11 cellular contexts compared by ENCODE assay signal in genomic region chr19:2045501-2046045, GRCh38. TPM values are rescaled to one million over a fixed set of nuclear protein-coding genes. Genes with fewer than 3 reads are reported as not detected.
DNase-seq lines count a peak whose midpoint lies in the region; ATAC-seq and TF ChIP-seq lines count a peak whose summit lies in the region.
"Had no signal": no experiment of that assay in that cellular context is flagged by ENCODE, and none has a peak within 500 bp of the region (broad histone marks: within the 10 kb centered on the region; RNA-seq: fewer than 3 reads in every experiment).

No MANE protein-coding gene starts in this region.

- H4K20me1 ChIP-seq in hepatocyte (ENCODE audit: insufficient read depth, poor library complexity, severe bottlenecking), result peaks cover 61% of the 10 kb centered on the region

- ATAC-seq in GM21367 (IDR thresholded peaks at IDR 0.05; ENCODE audit: unreplicated experiment) (no peak), HG02759 (IDR thresholded peaks at IDR 0.05; ENCODE audit: unreplicated experiment) (no peak)

- no peak overlapping the region for H3K4me3 Mint-ChIP-seq in osteocyte (ENCODE audit: unreplicated experiment)

- H3K27ac Mint-ChIP-seq in osteocyte (ENCODE audit: unreplicated experiment), result no peak overlapping the region

- TF ChIP-seq POLR2A in GM10847 (IDR thresholded peaks at IDR 0.05; ENCODE audit: extremely low read depth, insufficient read length), result peak; percentile 15

- no peak overlapping the region for H3K4me3 ChIP-seq in hepatocyte
- H3K4me3 ChIP-seq in subcutaneous abdominal adipose tissue (ENCODE audit: low read depth in 1 of 5, low read length in 5 of 5), result peak overlapping the region in 1 of 5 donors; percentile 7

- peaks cover 55% of the 10 kb centered on the region for H3K79me2 ChIP-seq in hepatocyte

- H3K27me3 ChIP-seq in hepatocyte (no peaks in the 10 kb centered on the region), subcutaneous abdominal adipose tissue (ENCODE audit: control insufficient read depth in 5 of 5, insufficient read depth in 4 of 5, low read length in 5 of 5) (peaks cover 0 to 4% (median 0%) of the 10 kb centered on the region in 5 donors)

- H3K27ac ChIP-seq in VCaP, result peak overlapping the region; percentile 16; the same call in 1 of the 2 replicates
- H3K27ac ChIP-seq in hepatocyte, result no peak overlapping the region
- peak overlapping the region; percentile 98 for H3K27ac ChIP-seq in subcutaneous abdominal adipose tissue (ENCODE audit: low read depth, low read length)
- H3K27ac ChIP-seq: HL-60 had no signal

- H2AFZ ChIP-seq in hepatocyte, result no peak overlapping the region

- peak overlapping the region in 2 of 5 donors; percentile 33 to 69 for H3K9ac ChIP-seq in subcutaneous abdominal adipose tissue (ENCODE audit: low read length in 5 of 5)

- DNase-seq in hepatocyte (ENCODE audit: low spot score) (peak; percentile 4), osteocyte (ENCODE audit: extremely low spot score, unreplicated experiment) (no peak), foreskin melanocyte (no peak)
- DNase-seq: MM.1S, T-helper 9 cell had no signal

- H3K4me1 ChIP-seq in hepatocyte (ENCODE audit: insufficient read depth) (peaks cover 39% of the 10 kb centered on the region), subcutaneous abdominal adipose tissue (ENCODE audit: control insufficient read depth in 5 of 5, insufficient read depth in 5 of 5, low read length in 5 of 5) (peaks cover 17 to 96% (median 96%) of the 10 kb centered on the region in 5 donors)

- no peaks in the 10 kb centered on the region for H3K9me3 ChIP-seq in hepatocyte (ENCODE audit: low read depth)
- H3K9me3 ChIP-seq in subcutaneous abdominal adipose tissue (ENCODE audit: control insufficient read depth in 5 of 5, low read length in 5 of 5), result no peaks in the 10 kb centered on the region

- H3K9me3 Mint-ChIP-seq in osteocyte (ENCODE audit: unreplicated experiment), result no peaks in the 10 kb centered on the region

- no peaks in the 10 kb centered on the region for H3K9me2 ChIP-seq in hepatocyte (replicated peaks; ENCODE audit: insufficient read depth)

- H3K36me3 Mint-ChIP-seq in osteocyte (ENCODE audit: unreplicated experiment), result peaks cover 8% of the 10 kb centered on the region

- TF ChIP-seq CTCF in VCaP (conservative IDR thresholded peaks at IDR 0.05), result no peak
- TF ChIP-seq CTCF in hepatocyte (IDR thresholded peaks at IDR 0.05; ENCODE audit: poor library complexity), result no peak
- TF ChIP-seq CTCF in osteocyte (IDR thresholded peaks at IDR 0.05), result no peak

- 94% methylated on average over 14 of the region's 14 CpGs for WGBS in hepatocyte (ENCODE audit: low lambda C conversion rate, missing lambda C conversion rate)

- H3K27me3 Mint-ChIP-seq in osteocyte (ENCODE audit: unreplicated experiment), result no peaks in the 10 kb centered on the region

- H3K4me2 ChIP-seq in hepatocyte, result no peak overlapping the region

- H3K36me3 ChIP-seq in hepatocyte (replicated peaks; ENCODE audit: insufficient read depth, low read depth) (no peaks in the 10 kb centered on the region), subcutaneous abdominal adipose tissue (ENCODE audit: control insufficient read depth in 5 of 5, insufficient read depth in 5 of 5, low read length in 5 of 5) (peaks cover 0 to 74% (median 64%) of the 10 kb centered on the region in 5 donors)

- peaks cover 34% of the 10 kb centered on the region for H3K4me1 Mint-ChIP-seq in osteocyte (ENCODE audit: unreplicated experiment)

RNA-seq across cellular contexts. Expression of gene MKNK2, which starts 5.5 kb away (rescaled TPM):
- total RNA-seq in hepatocyte (90.4 and 98.2 TPM in 2 replicates), osteocyte (81.3 and 83.3 TPM in 2 replicates)
- 126 and 136 TPM in 2 replicates for polyA plus RNA-seq in hepatocyte

RNA-seq across cellular contexts. Expression of gene BTBD2, which starts 30.1 kb away (rescaled TPM):
- total RNA-seq in hepatocyte, result 56.4 and 62.1 TPM in 2 replicates
- 71.1 and 76.0 TPM in 2 replicates for polyA plus RNA-seq in hepatocyte
- total RNA-seq in osteocyte, result 86.0 and 95.9 TPM in 2 replicates

RNA-seq across cellular contexts. Expression of gene MOB3A, which starts 50.6 kb away (rescaled TPM):
- total RNA-seq in hepatocyte (13.5 and 15.7 TPM in 2 replicates), osteocyte (50.6 and 54.2 TPM in 2 replicates)
- 25.1 and 27.7 TPM in 2 replicates for polyA plus RNA-seq in hepatocyte

RNA-seq across cellular contexts. Expression of gene IZUMO4, which starts 51.1 kb away (rescaled TPM):
- total RNA-seq in hepatocyte (0.44 and 1.4 TPM in 2 replicates), osteocyte (3.8 and 4.8 TPM in 2 replicates)
- polyA plus RNA-seq in hepatocyte, result 2.8 and 4.0 TPM in 2 replicates
